ENCODE assay signal across 14 cellular contexts in genomic region chr1:25898223-25899015, GRCh38. TPM values are rescaled to one million over a fixed set of nuclear protein-coding genes. Genes with fewer than 3 reads are reported as not detected.
DNase-seq lines count a peak whose midpoint lies in the region; ATAC-seq and TF ChIP-seq lines count a peak whose summit lies in the region.
"Had no signal": no experiment of that assay in that cellular context is flagged by ENCODE, and none has a peak within 500 bp of the region (broad histone marks: within the 10 kb centered on the region; RNA-seq: fewer than 3 reads in every experiment).

No MANE protein-coding gene starts in this region.

- no peaks in the 10 kb centered on the region for H3K27me3 ChIP-seq in neural cell (ENCODE audit: insufficient read depth, low read depth, low read length)

- peak overlapping the region; percentile 8 for H3K9ac ChIP-seq in neural cell (ENCODE audit: low read length)

- H3K4me2 ChIP-seq in neural cell (ENCODE audit: low read length) = no peak overlapping the region

- H3K27ac Mint-ChIP-seq in brain = peak overlapping the region; percentile 6 to 97 (median 62)
- no peak overlapping the region for H3K27ac Mint-ChIP-seq in activated T-cell treated with anti-CD3 and anti-CD28 coated beads, Interleukin-2, amount 50 U/mL, for 24 hours

- no peaks in the 10 kb centered on the region for H3K9me2 ChIP-seq in neural cell (ENCODE audit: insufficient read depth, low read length)

- peaks cover 29% of the 10 kb centered on the region for H3K36me3 ChIP-seq in neural cell (ENCODE audit: insufficient read depth, low read length)

- ATAC-seq in HG02763 (IDR thresholded peaks at IDR 0.05; ENCODE audit: unreplicated experiment) (no peak), HG03135 (IDR thresholded peaks at IDR 0.05; ENCODE audit: unreplicated experiment) (no peak)

- H3K79me2 ChIP-seq in neural cell (replicated peaks; ENCODE audit: insufficient read depth, low read length) = peaks cover 69% of the 10 kb centered on the region

- peak overlapping the region in 2 of 5 experiments; percentile 17 to 42 for H3K4me3 Mint-ChIP-seq in brain
- no peak overlapping the region for H3K4me3 Mint-ChIP-seq in activated T-cell treated with anti-CD3 and anti-CD28 coated beads, Interleukin-2, amount 50 U/mL, for 24 hours
- H3K4me3 Mint-ChIP-seq: central memory CD8-positive, alpha-beta T cell had no signal

- TF ChIP-seq EP300 in neural cell (conservative IDR thresholded peaks at IDR 0.05; ENCODE audit: poor library complexity, severe bottlenecking) = no peak

- H3K27ac ChIP-seq in neural cell (ENCODE audit: low read length) = no peak overlapping the region

- H3K27me3 Mint-ChIP-seq in brain = no peaks in the 10 kb centered on the region
- no peaks in the 10 kb centered on the region for H3K27me3 Mint-ChIP-seq in activated T-cell treated with anti-CD3 and anti-CD28 coated beads, Interleukin-2, amount 50 U/mL, for 24 hours
- H3K27me3 Mint-ChIP-seq: central memory CD8-positive, alpha-beta T cell had no signal

- no peak overlapping the region for H2AFZ ChIP-seq in neural cell (ENCODE audit: low read depth, low read length)

- H3K4me1 Mint-ChIP-seq in brain = peaks cover 85% of the 10 kb centered on the region
- H3K4me1 Mint-ChIP-seq in activated T-cell treated with anti-CD3 and anti-CD28 coated beads, Interleukin-2, amount 50 U/mL, for 24 hours (ENCODE audit: low read depth) = peaks cover 18% of the 10 kb centered on the region

- H4K20me1 ChIP-seq in neural cell (ENCODE audit: insufficient read depth) = peaks cover 49% of the 10 kb centered on the region

- H3K36me3 Mint-ChIP-seq in brain = peaks cover 68% of the 10 kb centered on the region
- H3K36me3 Mint-ChIP-seq in activated T-cell treated with anti-CD3 and anti-CD28 coated beads, Interleukin-2, amount 50 U/mL, for 24 hours (ENCODE audit: low read depth) = peaks cover 74% of the 10 kb centered on the region

- peak; percentile 92 for DNase-seq in DMS79 (lab: John Stamatoyannopoulos, UW)
- peak; percentile 54 for DNase-seq in M059J (ENCODE audit: low read depth)
- no peak for DNase-seq in activated T-cell treated with anti-CD3 and anti-CD28 coated beads, Interleukin-2, amount 50 U/mL, for 24 hours
- DNase-seq in NCI-H524 (lab: John Stamatoyannopoulos, UW) = no peak
- DNase-seq: midbrain; NCI-H1105 treated with DMSO at 0.1 percent for 48 hours; NCI-H345; stimulated activated naive CD4-positive, alpha-beta T cell had no signal

- H3K9me3 ChIP-seq in neural cell (ENCODE audit: low read length) = no peaks in the 10 kb centered on the region

- TF ChIP-seq CTCF in brain (conservative IDR thresholded peaks at IDR 0.05) (no peak), neural cell (IDR thresholded peaks at IDR 0.05; ENCODE audit: poor library complexity, severe bottlenecking) (no peak)

- no peak for TF ChIP-seq RAD21 in neural cell (conservative IDR thresholded peaks at IDR 0.05)

- no peaks in the 10 kb centered on the region for H3K9me3 Mint-ChIP-seq in brain
- H3K9me3 Mint-ChIP-seq in activated T-cell treated with anti-CD3 and anti-CD28 coated beads, Interleukin-2, amount 50 U/mL, for 24 hours = no peaks in the 10 kb centered on the region
- H3K9me3 Mint-ChIP-seq: central memory CD8-positive, alpha-beta T cell had no signal

- H3F3A ChIP-seq in neural cell (ENCODE audit: insufficient read depth, low read length, poor library complexity, severe bottlenecking) = peaks cover 6% of the 10 kb centered on the region

- peak overlapping the region; percentile 90 for H3K4me3 ChIP-seq in neural cell (ENCODE audit: low read length)
- H3K4me3 ChIP-seq: skin epidermis had no signal

TF ChIP-seq in neural cell, 6 proteins besides CTCF, POLR2A, EP300 and RAD21:
- TF ChIP-seq TAF1 (IDR thresholded peaks at IDR 0.05; ENCODE audit: low read depth) (no peak), MXI1 (conservative IDR thresholded peaks at IDR 0.05; ENCODE audit: poor library complexity, severe bottlenecking) (no peak), EZH2 (IDR thresholded peaks at IDR 0.05; ENCODE audit: borderline replicate concordance, insufficient read depth, low read length, poor library complexity, severe bottlenecking) (no peak), POLR2AphosphoS5 (IDR thresholded peaks at IDR 0.05) (no peak), SMC3 (conservative IDR thresholded peaks at IDR 0.05; ENCODE audit: poor library complexity) (no peak), REST (IDR thresholded peaks at IDR 0.05; ENCODE audit: borderline replicate concordance) (no peak)

RNA-seq across cellular contexts. Expression of gene STMN1, which starts 7.8 kb away (rescaled TPM):
- total RNA-seq in M059J (2014; rRNA removed; shearing (Covaris generic)) = 377 and 462 TPM in 2 replicates
- 3,158 TPM for polyA plus RNA-seq in brain (ENCODE audit: insufficient read depth, low read depth, low replicate concordance)
- 1,834 and 1,950 TPM in 2 replicates for polyA plus RNA-seq in neural cell
- 377 and 462 TPM in 2 replicates for polyA minus RNA-seq in neural cell

RNA-seq across cellular contexts. Expression of gene PAQR7, which starts 22.9 kb away (rescaled TPM):
- total RNA-seq in M059J (2014; rRNA removed; shearing (Covaris generic)) = 6.5 and 6.8 TPM in 2 replicates
- polyA plus RNA-seq in brain (ENCODE audit: insufficient read depth, low read depth, low replicate concordance) (7.7 TPM), neural cell (2.9 and 4.1 TPM in 2 replicates)
- polyA minus RNA-seq in neural cell = 4.6 and 4.9 TPM in 2 replicates

RNA-seq across cellular contexts. Expression of gene AUNIP, which starts 39.2 kb away (rescaled TPM):
- total RNA-seq in M059J (2014; rRNA removed; shearing (Covaris generic)) = 7.1 and 9.1 TPM in 2 replicates
- polyA plus RNA-seq in brain (ENCODE audit: insufficient read depth, low read depth, low replicate concordance) (2.8 TPM), neural cell (0.48 TPM in 1 of 2 replicates, not detected in the other)
- 0.58 TPM in 1 of 2 replicates, not detected in the other for polyA minus RNA-seq in neural cell

Comparison
In these comparisons a context has a peak if more than half of its experiments do, and no peak if none do; other contexts are left out.
1. DNase-seq: peak in DMS79 (single experiment) and M059J (single experiment); none in activated T-cell treated with anti-CD3 and anti-CD28 coated beads, Interleukin-2, amount 50 U/mL, for 24 hours (single experiment) and NCI-H524 (0 of 2).